ENCODE assay signal across 14 cellular contexts in genomic region chr6:152952045-152952444, GRCh38. TPM values are rescaled to one million over a fixed set of nuclear protein-coding genes. Genes with fewer than 3 reads are reported as not detected.
DNase-seq lines count a peak whose midpoint lies in the region; ATAC-seq and TF ChIP-seq lines count a peak whose summit lies in the region.
"Had no signal": no experiment of that assay in that cellular context is flagged by ENCODE, and none has a peak within 500 bp of the region (broad histone marks: within the 10 kb centered on the region; RNA-seq: fewer than 3 reads in every experiment).

No MANE protein-coding gene starts in this region.

- H3K9ac ChIP-seq in SK-N-SH, result no peak overlapping the region

- DNase-seq in activated naive CD8-positive, alpha-beta T cell treated with anti-CD3 and anti-CD28 coated beads, Interleukin-2, amount 50 U/mL, for 24 hours, result no peak
- DNase-seq in activated naive CD8-positive, alpha-beta T cell treated with anti-CD3 and anti-CD28 coated beads for 36 hours, result no peak
- no peak for DNase-seq in SK-N-SH
- DNase-seq in fibroblast of pulmonary artery (ENCODE audit: low read depth), result peak; percentile 27
- no peak for DNase-seq in islet precursor cell
- no peak for DNase-seq in NCI-H187 (lab: John Stamatoyannopoulos, UW)
- no peak for DNase-seq in T-helper 17 cell
- no peak for DNase-seq in effector memory CD4-positive, alpha-beta T cell
- DNase-seq: COR-L47; H7; NCI-H1436; NCI-H526 treated with DMSO at 0.1 percent for 48 hours; stimulated activated CD4-positive, alpha-beta T cell treated with anti-CD3 and anti-CD28 coated beads, Interleukin-12 subunit alpha, Interleukin-12 subunit beta, amount 100 ng/mL, for 4 hours had no signal

- H3K4me3 Mint-ChIP-seq in activated naive CD8-positive, alpha-beta T cell treated with anti-CD3 and anti-CD28 coated beads, Interleukin-2, amount 50 U/mL, for 24 hours, result no peak overlapping the region
- H3K4me3 Mint-ChIP-seq in activated naive CD8-positive, alpha-beta T cell treated with anti-CD3 and anti-CD28 coated beads for 36 hours, result no peak overlapping the region
- no peak overlapping the region for H3K4me3 Mint-ChIP-seq in T-helper 17 cell
- H3K4me3 Mint-ChIP-seq: dendritic cell treated with granulocyte-macrophage colony-stimulating factor and Interleukin-4, amounts not matched to agents 40 ng/mL and 50 ng/mL, for 4 days had no signal

- H3K4me2 ChIP-seq in SK-N-SH, result peak overlapping the region; percentile 37; the same call in 1 of the 2 replicates

- TF ChIP-seq CTCF in SK-N-SH (IDR thresholded peaks at IDR 0.05), result no peak
- TF ChIP-seq CTCF in fibroblast of pulmonary artery (IDR thresholded peaks at IDR 0.05; ENCODE audit: low read length, missing control alignments), result no peak

- H3K4me1 Mint-ChIP-seq in activated naive CD8-positive, alpha-beta T cell treated with anti-CD3 and anti-CD28 coated beads, Interleukin-2, amount 50 U/mL, for 24 hours, result peaks cover 11% of the 10 kb centered on the region
- H3K4me1 Mint-ChIP-seq in activated naive CD8-positive, alpha-beta T cell treated with anti-CD3 and anti-CD28 coated beads for 36 hours, result peaks cover 8% of the 10 kb centered on the region
- H3K4me1 Mint-ChIP-seq in T-helper 17 cell, result peaks cover 10% of the 10 kb centered on the region

- H3K9me3 ChIP-seq in SK-N-SH, result no peaks in the 10 kb centered on the region
- no peaks in the 10 kb centered on the region for H3K9me3 ChIP-seq in T-helper 17 cell (ENCODE audit: control insufficient read depth, low read length, poor library complexity, severe bottlenecking)
- H3K9me3 ChIP-seq in effector memory CD4-positive, alpha-beta T cell (ENCODE audit: control insufficient read depth, low read length), result no peaks in the 10 kb centered on the region

- peak overlapping the region; percentile 43 for H3K27ac Mint-ChIP-seq in activated naive CD8-positive, alpha-beta T cell treated with anti-CD3 and anti-CD28 coated beads, Interleukin-2, amount 50 U/mL, for 24 hours
- no peak overlapping the region for H3K27ac Mint-ChIP-seq in activated naive CD8-positive, alpha-beta T cell treated with anti-CD3 and anti-CD28 coated beads for 36 hours
- H3K27ac Mint-ChIP-seq in T-helper 17 cell, result no peak overlapping the region
- H3K27ac Mint-ChIP-seq: dendritic cell treated with granulocyte-macrophage colony-stimulating factor and Interleukin-4, amounts not matched to agents 40 ng/mL and 50 ng/mL, for 4 days had no signal

- 6% methylated on average over 1 of the region's 1 CpG for WGBS in SK-N-SH (ENCODE audit: low lambda C conversion rate)

- H3K36me3 Mint-ChIP-seq in activated naive CD8-positive, alpha-beta T cell treated with anti-CD3 and anti-CD28 coated beads, Interleukin-2, amount 50 U/mL, for 24 hours (ENCODE audit: low read depth), result no peaks in the 10 kb centered on the region
- no peaks in the 10 kb centered on the region for H3K36me3 Mint-ChIP-seq in activated naive CD8-positive, alpha-beta T cell treated with anti-CD3 and anti-CD28 coated beads for 36 hours
- H3K36me3 Mint-ChIP-seq in T-helper 17 cell (ENCODE audit: low read depth), result no peaks in the 10 kb centered on the region

- H3K9me2 ChIP-seq in SK-N-SH, result no peaks in the 10 kb centered on the region

- H3F3A ChIP-seq in SK-N-SH (replicated peaks; ENCODE audit: insufficient read depth), result peaks cover 7% of the 10 kb centered on the region

- peak overlapping the region in 1 of 2 experiments; percentile 44; a peak in 2 of 4 replicates for H3K27ac ChIP-seq in SK-N-SH (ENCODE audit: low read depth in 2 of 2, low read length in 1 of 2)
- H3K27ac ChIP-seq in effector memory CD4-positive, alpha-beta T cell (ENCODE audit: insufficient read depth, low read length, poor library complexity, severe bottlenecking), result no peak overlapping the region

- no peak for TF ChIP-seq RAD21 in SK-N-SH (IDR thresholded peaks at IDR 0.05; ENCODE audit: low read length)

- H3K4me3 ChIP-seq in SK-N-SH (ENCODE audit: low read depth in 2 of 2, low read length in 1 of 2) (no peak overlapping the region), fibroblast of pulmonary artery (replicated peaks; ENCODE audit: low read depth, low read length) (no peak overlapping the region)
- no peak overlapping the region for H3K4me3 ChIP-seq in effector memory CD4-positive, alpha-beta T cell (ENCODE audit: insufficient read depth, low read depth, low read length, poor library complexity, severe bottlenecking)

- POLR2A ChIA-PET in SK-N-SH (lab: Yijun Ruan, JAX), result no interaction called here

- CTCF ChIA-PET in SK-N-SH (lab: Yijun Ruan, JAX), result interaction anchor here (0.6 to 6.7 kb wide), 8 partner anchors 73 to 467 kb away, joined by 3 to 156 read pairs (median 4); partner anchors contain the start of gene VIP

- peaks cover 2 to 13% of the 10 kb centered on the region in 2 experiments; a peak in 3 of 4 replicates for H3K4me1 ChIP-seq in SK-N-SH (ENCODE audit: control insufficient read depth in 1 of 2, insufficient read depth in 2 of 2, low read depth in 1 of 2, low read length in 1 of 2)
- H3K4me1 ChIP-seq in effector memory CD4-positive, alpha-beta T cell (ENCODE audit: control insufficient read depth, insufficient read depth, low read length, poor library complexity, severe bottlenecking), result no peaks in the 10 kb centered on the region

- H2AFZ ChIP-seq in SK-N-SH (ENCODE audit: low read depth), result 0 out of 2 replicates have a peak overlapping the region, but pooled peaks have one; percentile 13

- peaks cover 21% of the 10 kb centered on the region for H3K27me3 Mint-ChIP-seq in activated naive CD8-positive, alpha-beta T cell treated with anti-CD3 and anti-CD28 coated beads, Interleukin-2, amount 50 U/mL, for 24 hours
- H3K27me3 Mint-ChIP-seq in activated naive CD8-positive, alpha-beta T cell treated with anti-CD3 and anti-CD28 coated beads for 36 hours, result peaks cover 20% of the 10 kb centered on the region
- peaks cover 54% of the 10 kb centered on the region for H3K27me3 Mint-ChIP-seq in T-helper 17 cell

- H4K20me1 ChIP-seq in SK-N-SH (ENCODE audit: insufficient read depth), result no peaks in the 10 kb centered on the region

- no peaks in the 10 kb centered on the region for H3K9me3 Mint-ChIP-seq in activated naive CD8-positive, alpha-beta T cell treated with anti-CD3 and anti-CD28 coated beads, Interleukin-2, amount 50 U/mL, for 24 hours
- peaks cover 2% of the 10 kb centered on the region for H3K9me3 Mint-ChIP-seq in activated naive CD8-positive, alpha-beta T cell treated with anti-CD3 and anti-CD28 coated beads for 36 hours
- H3K9me3 Mint-ChIP-seq: dendritic cell treated with granulocyte-macrophage colony-stimulating factor and Interleukin-4, amounts not matched to agents 40 ng/mL and 50 ng/mL, for 4 days had no signal

- peak; percentile 36 to 84; a peak in 2 of 4 replicates for TF ChIP-seq EP300 in SK-N-SH (IDR thresholded peaks at IDR 0.05; ENCODE audit: borderline replicate concordance in 1 of 2, low read depth in 1 of 2, low read length in 1 of 2)

- no peaks in the 10 kb centered on the region for H3K27me3 ChIP-seq in SK-N-SH (ENCODE audit: insufficient read depth)
- H3K27me3 ChIP-seq in effector memory CD4-positive, alpha-beta T cell (replicated peaks; ENCODE audit: control insufficient read depth, insufficient read depth, low read length, poor library complexity, severe bottlenecking), result no peaks in the 10 kb centered on the region

- ATAC-seq in activated naive CD8-positive, alpha-beta T cell treated with anti-CD3 and anti-CD28 coated beads, Interleukin-2, amount 50 U/mL, for 24 hours, result peak; percentile 71
- ATAC-seq in T-helper 17 cell, result no peak

- H3K79me2 ChIP-seq in SK-N-SH (ENCODE audit: insufficient read depth), result no peaks in the 10 kb centered on the region

- no peaks in the 10 kb centered on the region for H3K36me3 ChIP-seq in SK-N-SH (replicated peaks in 1 of 2; ENCODE audit: control insufficient read depth in 1 of 2, insufficient read depth in 2 of 2, low read length in 1 of 2)
- no peaks in the 10 kb centered on the region for H3K36me3 ChIP-seq in effector memory CD4-positive, alpha-beta T cell (ENCODE audit: control insufficient read depth, insufficient read depth, low read length)

TF ChIP-seq in SK-N-SH, 30 proteins besides CTCF, POLR2A, EP300 and RAD21 (continues in another document):
- no peak for TF ChIP-seq MEF2A (IDR thresholded peaks at IDR 0.05; ENCODE audit: borderline replicate concordance, low read depth)
- TF ChIP-seq RCOR1 (IDR thresholded peaks at IDR 0.05; ENCODE audit: low read length), result no peak
- no peak for TF ChIP-seq FOXJ3 (CRISPR knock-in tag; IDR thresholded peaks at IDR 0.05)
- TF ChIP-seq NFIC (IDR thresholded peaks at IDR 0.05; ENCODE audit: borderline replicate concordance), result peak; percentile 62
- peak; percentile 64 for TF ChIP-seq FOXM1 (IDR thresholded peaks at IDR 0.05; ENCODE audit: low read depth)
- peak; percentile 78; the same call in 1 of the 2 replicates for TF ChIP-seq TEAD4 (IDR thresholded peaks at IDR 0.05; ENCODE audit: borderline replicate concordance, insufficient read depth)
- TF ChIP-seq, protein P1, sequence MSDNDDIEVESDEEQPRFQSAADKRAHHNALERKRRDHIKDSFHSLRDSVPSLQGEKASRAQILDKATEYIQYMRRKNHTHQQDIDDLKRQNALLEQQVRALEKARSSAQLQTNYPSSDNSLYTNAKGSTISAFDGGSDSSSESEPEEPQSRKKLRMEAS (IDR thresholded peaks at IDR 0.05; ENCODE audit: low read depth), result no peak
- TF ChIP-seq RXRA (IDR thresholded peaks at IDR 0.05; ENCODE audit: borderline replicate concordance, low read depth), result peak; percentile 80
- peak; percentile 84 for TF ChIP-seq PBX3 (IDR thresholded peaks at IDR 0.05)
- TF ChIP-seq NRF1 (IDR thresholded peaks at IDR 0.05; ENCODE audit: low read depth, low read length), result no peak

RNA-seq across cellular contexts. Expression of gene FBXO5, which starts 30.8 kb away (rescaled TPM):
- total RNA-seq in activated naive CD8-positive, alpha-beta T cell treated with anti-CD3 and anti-CD28 coated beads for 36 hours, result 10 to 100 TPM; 51.4 to 52.6 TPM
- polyA plus RNA-seq in SK-N-SH (2012; rRNA removed), result 10.6 and 12.5 TPM in 2 replicates
- 15.1 and 20.7 TPM in 2 replicates for polyA plus RNA-seq in SK-N-SH (2012; cell fraction: cytosol; rRNA removed)
- 10.3 and 13.0 TPM in 2 replicates for polyA plus RNA-seq in SK-N-SH (2012; cell fraction: nucleus; rRNA removed)
- 1 to 10 TPM; 4.5 to 5.9 TPM for total RNA-seq in T-helper 17 cell

RNA-seq across cellular contexts. Expression of gene MTRF1L, which starts 50.5 kb away (rescaled TPM):
- total RNA-seq in activated naive CD8-positive, alpha-beta T cell treated with anti-CD3 and anti-CD28 coated beads for 36 hours, result 10 to 100 TPM; 16.8 to 18.2 TPM
- polyA plus RNA-seq in SK-N-SH (2012; rRNA removed), result 7.7 and 9.7 TPM in 2 replicates
- polyA plus RNA-seq in SK-N-SH (2012; cell fraction: cytosol; rRNA removed), result 10.0 and 10.8 TPM in 2 replicates
- polyA plus RNA-seq in SK-N-SH (2012; cell fraction: nucleus; rRNA removed), result 16.3 and 17.2 TPM in 2 replicates
- total RNA-seq in T-helper 17 cell, result 10 to 100 TPM in 1 of 2 donors, 1 to 10 TPM in 1; 9.5 to 14.8 TPM

Comparison
In these comparisons a context has a peak if more than half of its experiments do, and no peak if none do; other contexts are left out.
1. RNA of gene FBXO5, which starts 30.8 kb away (total RNA-seq): 51.4 to 52.6 TPM in activated naive CD8-positive, alpha-beta T cell treated with anti-CD3 and anti-CD28 coated beads for 36 hours; 4.5 to 5.9 TPM in T-helper 17 cell; every median in the first group is over 4 times any median in the second.